Comparison of ENCODE assay signal across 9 cellular contexts in the genomic region with DNA sequence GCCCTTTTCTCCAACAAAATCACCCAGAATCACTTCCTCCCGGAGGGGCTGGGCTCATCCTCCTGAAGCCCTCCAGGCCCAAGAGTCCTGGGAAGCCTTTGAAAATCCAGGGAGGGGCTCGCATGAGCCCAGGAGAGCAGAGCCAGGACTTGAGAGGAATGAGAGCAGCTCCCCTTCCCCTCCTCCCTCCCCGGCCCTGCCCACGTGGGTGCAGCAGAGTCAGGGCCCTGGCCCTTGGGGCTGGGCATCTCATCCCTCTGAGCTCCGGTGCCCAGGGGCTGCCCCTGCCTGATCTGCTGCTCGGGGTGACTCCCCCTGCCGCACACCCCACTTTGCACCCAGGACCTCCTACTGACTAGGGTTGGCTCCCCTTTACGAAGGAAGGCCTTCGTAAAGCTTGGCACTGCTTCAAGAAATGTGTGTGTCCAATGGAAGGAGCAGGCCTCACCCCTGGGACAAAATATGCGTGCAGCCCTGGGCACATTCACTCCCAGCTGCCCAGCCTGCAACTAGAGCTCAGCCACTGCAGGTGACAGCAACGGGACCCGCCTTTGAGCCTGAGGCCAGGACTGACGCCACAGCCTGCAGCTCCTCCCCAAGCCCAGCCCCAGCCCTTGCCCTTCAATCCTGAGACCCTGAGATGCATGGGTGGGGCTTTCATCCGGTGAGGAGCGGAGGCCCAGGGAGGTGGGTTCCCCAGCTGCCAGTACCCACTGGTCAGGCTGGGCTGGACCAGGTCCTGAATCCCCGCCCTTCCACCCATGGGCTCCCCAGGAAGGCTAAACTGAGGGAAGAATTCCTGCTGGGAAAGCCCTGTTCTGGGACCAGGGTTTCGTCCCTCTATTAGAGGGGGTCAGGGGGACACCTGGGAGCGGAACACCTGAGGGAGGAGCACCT. TPM values are rescaled to one million over a fixed set of nuclear protein-coding genes. Genes with fewer than 3 reads are reported as not detected.
DNase-seq lines count a peak whose midpoint lies in the region; ATAC-seq, FAIRE-seq and TF ChIP-seq lines count a peak whose summit lies in the region.
"Had no signal": no experiment of that assay in that cellular context is flagged by ENCODE, and none has a peak within 500 bp of the region (broad histone marks: within the 10 kb centered on the region; RNA-seq: fewer than 3 reads in every experiment).

No MANE protein-coding gene starts in this region.

- H3K27me3 Mint-ChIP-seq in IgD-negative memory B cell, result no peaks in the 10 kb centered on the region

- FAIRE-seq in A549 (lab: Jason Lieb, UNC), result no peak
- FAIRE-seq: colon had no signal

- H3K23ac ChIP-seq in mesendoderm (ENCODE audit: low read length), result no peak overlapping the region

- H2BK15ac ChIP-seq in mesendoderm (replicated peaks; ENCODE audit: low read depth), result no peak overlapping the region

- H3K9me3 ChIP-seq in A549 (no peaks in the 10 kb centered on the region), adrenal gland (replicated peaks in 1 of 3) (no peaks in the 10 kb centered on the region)

- H3K4ac ChIP-seq in mesendoderm (ENCODE audit: low read depth, low read length), result no peak overlapping the region

- peaks cover 47% of the 10 kb centered on the region for H3K4me1 ChIP-seq in A549
- peaks cover 73 to 81% of the 10 kb centered on the region in 2 donors for H3K4me1 ChIP-seq in adrenal gland (replicated peaks in 1 of 2)
- peaks cover 8% of the 10 kb centered on the region for H3K4me1 ChIP-seq in mesendoderm (ENCODE audit: control insufficient read depth, low read depth, low read length)

- H3K36me3 ChIP-seq in adrenal gland (replicated peaks in 1 of 2), result no peaks in the 10 kb centered on the region
- no peaks in the 10 kb centered on the region for H3K36me3 ChIP-seq in mesendoderm (ENCODE audit: control insufficient read depth, insufficient read depth, low read length)

- H3K36me3 Mint-ChIP-seq in IgD-negative memory B cell, result peaks cover 2% of the 10 kb centered on the region

- H3K27ac Mint-ChIP-seq in IgD-negative memory B cell, result peak overlapping the region; percentile 91 to 98 (median 98)

- CTCF ChIA-PET in A549 (lab: Yijun Ruan, JAX), result interaction anchor here (1.1 to 2.1 kb wide), 4 partner anchors 11 to 33 kb away, joined by 3 to 7 read pairs (median 3); no protein-coding TSS in a partner anchor

- H3K4me3 Mint-ChIP-seq in IgD-negative memory B cell, result peak overlapping the region; percentile 12 to 88 (median 71)

- H3K4me3 ChIP-seq in A549 (no peak overlapping the region), adrenal gland (no peak overlapping the region), mesendoderm (ENCODE audit: low read length) (no peak overlapping the region)

- TF ChIP-seq POLR2A in A549 (IDR thresholded peaks at IDR 0.05; ENCODE audit: low read length) (no peak), adrenal gland (IDR thresholded peaks at IDR 0.05) (peak in 1 of 2 donors; percentile 85)

- H4K8ac ChIP-seq in mesendoderm (ENCODE audit: low read depth, low read length), result no peak overlapping the region

- no peak overlapping the region for H2AK5ac ChIP-seq in mesendoderm (ENCODE audit: low read length)

- no peak for TF ChIP-seq EP300 in A549 (IDR thresholded peaks at IDR 0.05)

- no peaks in the 10 kb centered on the region for H3K79me2 ChIP-seq in mesendoderm (ENCODE audit: control insufficient read depth, insufficient read depth, low read length)

- H3K4me2 ChIP-seq in A549, result peak overlapping the region; percentile 48
- H3K4me2 ChIP-seq in mesendoderm (ENCODE audit: low read length), result peak overlapping the region; percentile 31

- no peaks in the 10 kb centered on the region for H3K79me1 ChIP-seq in mesendoderm (ENCODE audit: low read length)

- DNase-seq in A549 (ENCODE audit: low read depth in 1 of 2, low spot score in 1 of 2) (peak; percentile 68 to 71), adrenal gland (peak; percentile 82 to 94 (median 90)), mesendoderm (peak; percentile 95), posterior cingulate gyrus (no peak), CD1c-positive myeloid dendritic cell (ENCODE audit: extremely low spot score) (no peak), UCSD-AML1 (lab: John Stamatoyannopoulos, UW; ENCODE audit: unreplicated experiment) (no peak)

- intact Hi-C loops in adrenal gland (cut with DNase I) (no loop called here), posterior cingulate gyrus (cut with DNase I) (no loop called here)

- H3K9me3 Mint-ChIP-seq in IgD-negative memory B cell, result no peaks in the 10 kb centered on the region

- no peak overlapping the region for H2BK120ac ChIP-seq in mesendoderm (ENCODE audit: low read depth, low read length)

- WGBS in A549 (ENCODE audit: missing lambda C conversion rate), result 23% methylated on average over 10 of the region's 18 CpGs
- 23 to 29% (median 27%) methylated on average over 6 to 18 of the region's 18 CpGs; no CpG with 5 or more reads in 1 of the 4 donors for WGBS in adrenal gland, 4 donors
- no CpG with 5 or more reads among the region's 18 CpGs for WGBS in mesendoderm (ENCODE audit: extremely low coverage, insufficient coverage, low lambda C conversion rate)

- H2BK5ac ChIP-seq in mesendoderm (ENCODE audit: low read length), result peak overlapping the region; percentile 42

- H3K27ac ChIP-seq in A549 (peak overlapping the region; percentile 85 to 95), adrenal gland (peak overlapping the region; percentile 61 to 98 (median 96)), mesendoderm (ENCODE audit: low read depth, low read length) (no peak overlapping the region)

- no peak for TF ChIP-seq RAD21 in A549 (conservative IDR thresholded peaks at IDR 0.05 in 1 of 2, IDR thresholded peaks at IDR 0.05 in 1 of 2)

- POLR2A ChIA-PET in A549 (lab: Yijun Ruan, JAX), result no interaction called here

- peak; percentile 44 to 51; a peak in 5 of 6 replicates for ATAC-seq in A549
- ATAC-seq in HG02884 (IDR thresholded peaks at IDR 0.05; ENCODE audit: unreplicated experiment), result no peak

- H3K9ac ChIP-seq in mesendoderm (ENCODE audit: low read length), result peak overlapping the region; percentile 41

- peaks cover 27 to 49% (median 28%) of the 10 kb centered on the region in 3 donors for H3K4me1 Mint-ChIP-seq in IgD-negative memory B cell

- TF ChIP-seq CTCF in A549 (IDR thresholded peaks at IDR 0.05) (no peak), adrenal gland (IDR thresholded peaks at IDR 0.05) (no peak)

- no peaks in the 10 kb centered on the region for H3K27me3 ChIP-seq in adrenal gland
- H3K27me3 ChIP-seq in mesendoderm (ENCODE audit: insufficient read depth, low read length, poor library complexity), result no peaks in the 10 kb centered on the region

- no peak overlapping the region for H3K18ac ChIP-seq in mesendoderm (ENCODE audit: low read length)

- H3K56ac ChIP-seq in mesendoderm (ENCODE audit: low read length), result peak overlapping the region; percentile 47

- H4K5ac ChIP-seq in mesendoderm (ENCODE audit: low read length), result no peak overlapping the region

TF ChIP-seq in A549, 52 proteins besides CTCF, POLR2A, EP300 and RAD21:
- TF ChIP-seq EHMT2 (IDR thresholded peaks at IDR 0.05; ENCODE audit: low read depth), result no peak
- TF ChIP-seq ZNF302 (CRISPR knock-in tag; IDR thresholded peaks at IDR 0.05), result no peak
- TF ChIP-seq ESRRA (IDR thresholded peaks at IDR 0.05; ENCODE audit: borderline replicate concordance, low read length), result no peak
- no peak for TF ChIP-seq USF2 (IDR thresholded peaks at IDR 0.05)
- TF ChIP-seq, protein P1, sequence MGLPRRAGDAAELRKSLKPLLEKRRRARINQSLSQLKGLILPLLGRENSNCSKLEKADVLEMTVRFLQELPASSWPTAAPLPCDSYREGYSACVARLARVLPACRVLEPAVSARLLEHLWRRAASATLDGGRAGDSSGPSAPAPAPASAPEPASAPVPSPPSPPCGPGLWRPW (IDR thresholded peaks at IDR 0.05), result no peak
- no peak for TF ChIP-seq HOXA7 (CRISPR knock-in tag; IDR thresholded peaks at IDR 0.05)
- TF ChIP-seq PHF8 (IDR thresholded peaks at IDR 0.05; ENCODE audit: borderline replicate concordance, low read depth), result no peak
- no peak for TF ChIP-seq POLR2AphosphoS2 (conservative IDR thresholded peaks at IDR 0.05; ENCODE audit: low read length)
- no peak for TF ChIP-seq FOSB (CRISPR knock-in tag; IDR thresholded peaks at IDR 0.05)
- TF ChIP-seq ZFP36 (IDR thresholded peaks at IDR 0.05; ENCODE audit: borderline replicate concordance, partially characterized antibody), result no peak
- no peak for TF ChIP-seq HDAC2 (IDR thresholded peaks at IDR 0.05)
- no peak for TF ChIP-seq RARB (CRISPR knock-in tag; IDR thresholded peaks at IDR 0.05)
- TF ChIP-seq ZC3H11A (IDR thresholded peaks at IDR 0.05), result no peak
- TF ChIP-seq, protein P2, sequence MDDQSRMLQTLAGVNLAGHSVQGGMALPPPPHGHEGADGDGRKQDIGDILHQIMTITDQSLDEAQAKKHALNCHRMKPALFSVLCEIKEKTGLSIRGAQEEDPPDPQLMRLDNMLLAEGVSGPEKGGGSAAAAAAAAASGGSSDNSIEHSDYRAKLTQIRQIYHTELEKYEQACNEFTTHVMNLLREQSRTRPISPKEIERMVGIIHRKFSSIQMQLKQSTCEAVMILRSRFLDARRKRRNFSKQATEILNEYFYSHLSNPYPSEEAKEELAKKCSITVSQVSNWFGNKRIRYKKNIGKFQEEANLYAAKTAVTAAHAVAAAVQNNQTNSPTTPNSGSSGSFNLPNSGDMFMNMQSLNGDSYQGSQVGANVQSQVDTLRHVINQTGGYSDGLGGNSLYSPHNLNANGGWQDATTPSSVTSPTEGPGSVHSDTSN (IDR thresholded peaks at IDR 0.05), result no peak
- no peak for TF ChIP-seq JUNB (IDR thresholded peaks at IDR 0.05)
TF ChIP-seq in A549: peak in this region for 0.

RNA-seq across cellular contexts. Expression of gene PWWP2B, which starts 21.8 kb away (rescaled TPM):
- polyA plus RNA-seq in A549 (2011; rRNA removed) (2.0 and 2.8 TPM in 2 replicates), A549 (2017; fragmentation: RNase III; extraction: RNeasy Plus Mini Kit Qiagen cat#74134 plus additional on column Dnase treatment) (6.6 to 7.3 TPM (median 7.0 TPM) in 3 replicates), IgD-negative memory B cell (9.0 TPM), adrenal gland (10 to 100 TPM in 2 of 3 donors, 1 to 10 TPM in 1; 3.4 to 34.0 (median 33.5) TPM)
- polyA plus RNA-seq in A549 (2012; cell fraction: cytosol; rRNA removed), result 5.0 and 8.0 TPM in 2 replicates
- 8.3 and 12.2 TPM in 2 replicates for polyA plus RNA-seq in A549 (2012; cell fraction: nucleus; rRNA removed)
- 2.1 and 2.5 TPM in 2 replicates for polyA minus RNA-seq in A549 (2011; rRNA and poly(A)+ RNA removed)
- total RNA-seq in adrenal gland, result 10 to 100 TPM; 31.6 to 75.3 (median 42.2) TPM
- polyA plus RNA-seq in mesendoderm (2013, experiment 1 of 2), result 4.0 TPM
- polyA plus RNA-seq in mesendoderm (2013, experiment 2 of 2), result 3.9 TPM

Comparison
In these comparisons a context has a peak if more than half of its experiments do, and no peak if none do; other contexts are left out.
1. DNase-seq: peak in A549 (2 of 2), adrenal gland (7 of 7) and mesendoderm (single experiment); none in posterior cingulate gyrus (0 of 10), CD1c-positive myeloid dendritic cell (single experiment) and UCSD-AML1 (single experiment).